In genomic region chr1:46236882-46237281, GRCh38 we compare ENCODE assay signal across 2 cellular contexts.
A peak's percentile ranks its signal among the peaks of the same experiment; 100 is the strongest.
TF ChIP-seq lines count a peak whose summit lies in the region.

No MANE protein-coding gene starts in this region.

TF ChIP-seq in HEK293, 187 proteins besides CTCF, POLR2A, EP300 and RAD21:
- TF ChIP-seq SETDB1 (IDR thresholded peaks at IDR 0.05; ENCODE audit: insufficient read length, low read length) (peak; percentile 85), GLI4 (tag by site-specific recombination; IDR thresholded peaks at IDR 0.05) (no peak)

TF ChIP-seq in K562, 482 proteins besides CTCF, POLR2A, EP300 and RAD21:
- TF ChIP-seq CCNT2 (IDR thresholded peaks at IDR 0.05; ENCODE audit: borderline replicate concordance, extremely low read depth, insufficient read length, low read depth, low read length) (no peak), NEUROD1 (IDR thresholded peaks at IDR 0.05; ENCODE audit: borderline replicate concordance, low read depth, low read length, partially characterized antibody) (no peak), RBM25 (IDR thresholded peaks at IDR 0.05; ENCODE audit: low read depth, low read length, severe bottlenecking) (peak; percentile 75), ZNF507 (tag; conservative IDR thresholded peaks at IDR 0.05) (peak; percentile 95), ZNF561 (CRISPR knock-in tag; conservative IDR thresholded peaks at IDR 0.05) (no peak), CBX2 (IDR thresholded peaks at IDR 0.05; ENCODE audit: insufficient read depth, low read length, poor library complexity, severe bottlenecking) (no peak)
